1 cellular context compared by ENCODE assay signal in genomic region chr16:75555707-75556512, GRCh38.
TF ChIP-seq lines count a peak whose summit lies in the region.

TMEM231 (minus strand) TSS chr16:75556252; CDS start chr16:75556209, 43 bp downstream.

TF ChIP-seq in HepG2, 621 proteins besides CTCF, POLR2A, EP300 and RAD21 (continued from another document and continues in another):
- TF ChIP-seq STAT6 (CRISPR knock-in tag; IDR thresholded peaks at IDR 0.05; ENCODE audit: borderline replicate concordance) = 0 out of 2 replicates have a peak, but pooled peaks have one; percentile 21
- TF ChIP-seq TMF1 (CRISPR knock-in tag; IDR thresholded peaks at IDR 0.05; ENCODE audit: low read depth) = 0 out of 2 replicates have a peak, but pooled peaks have one; percentile 54
- TF ChIP-seq HOXD1 (CRISPR knock-in tag; IDR thresholded peaks at IDR 0.05) = no peak
- TF ChIP-seq, protein P1, sequence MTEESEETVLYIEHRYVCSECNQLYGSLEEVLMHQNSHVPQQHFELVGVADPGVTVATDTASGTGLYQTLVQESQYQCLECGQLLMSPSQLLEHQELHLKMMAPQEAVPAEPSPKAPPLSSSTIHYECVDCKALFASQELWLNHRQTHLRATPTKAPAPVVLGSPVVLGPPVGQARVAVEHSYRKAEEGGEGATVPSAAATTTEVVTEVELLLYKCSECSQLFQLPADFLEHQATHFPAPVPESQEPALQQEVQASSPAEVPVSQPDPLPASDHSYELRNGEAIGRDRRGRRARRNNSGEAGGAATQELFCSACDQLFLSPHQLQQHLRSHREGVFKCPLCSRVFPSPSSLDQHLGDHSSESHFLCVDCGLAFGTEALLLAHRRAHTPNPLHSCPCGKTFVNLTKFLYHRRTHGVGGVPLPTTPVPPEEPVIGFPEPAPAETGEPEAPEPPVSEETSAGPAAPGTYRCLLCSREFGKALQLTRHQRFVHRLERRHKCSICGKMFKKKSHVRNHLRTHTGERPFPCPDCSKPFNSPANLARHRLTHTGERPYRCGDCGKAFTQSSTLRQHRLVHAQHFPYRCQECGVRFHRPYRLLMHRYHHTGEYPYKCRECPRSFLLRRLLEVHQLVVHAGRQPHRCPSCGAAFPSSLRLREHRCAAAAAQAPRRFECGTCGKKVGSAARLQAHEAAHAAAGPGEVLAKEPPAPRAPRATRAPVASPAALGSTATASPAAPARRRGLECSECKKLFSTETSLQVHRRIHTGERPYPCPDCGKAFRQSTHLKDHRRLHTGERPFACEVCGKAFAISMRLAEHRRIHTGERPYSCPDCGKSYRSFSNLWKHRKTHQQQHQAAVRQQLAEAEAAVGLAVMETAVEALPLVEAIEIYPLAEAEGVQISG (CRISPR knock-in tag; IDR thresholded peaks at IDR 0.05) = 0 out of 2 replicates have a peak, but pooled peaks have one; percentile 25
- TF ChIP-seq ZNF569 (CRISPR knock-in tag; IDR thresholded peaks at IDR 0.05; ENCODE audit: borderline replicate concordance) = peak; percentile 87; the same call in 1 of the 2 replicates
- no peak; the same call in 1 of the 2 replicates for TF ChIP-seq ZNF143 (CRISPR knock-in tag; IDR thresholded peaks at IDR 0.05)
- peak; percentile 66 for TF ChIP-seq ZZZ3 (CRISPR knock-in tag; IDR thresholded peaks at IDR 0.05; ENCODE audit: borderline replicate concordance)
- TF ChIP-seq GZF1 (CRISPR knock-in tag; IDR thresholded peaks at IDR 0.05) = 0 out of 2 replicates have a peak, but pooled peaks have one; percentile 55
- TF ChIP-seq ZNF572 (CRISPR knock-in tag; IDR thresholded peaks at IDR 0.05) = 0 out of 2 replicates have a peak, but pooled peaks have one; percentile 69
- TF ChIP-seq, protein P2, sequence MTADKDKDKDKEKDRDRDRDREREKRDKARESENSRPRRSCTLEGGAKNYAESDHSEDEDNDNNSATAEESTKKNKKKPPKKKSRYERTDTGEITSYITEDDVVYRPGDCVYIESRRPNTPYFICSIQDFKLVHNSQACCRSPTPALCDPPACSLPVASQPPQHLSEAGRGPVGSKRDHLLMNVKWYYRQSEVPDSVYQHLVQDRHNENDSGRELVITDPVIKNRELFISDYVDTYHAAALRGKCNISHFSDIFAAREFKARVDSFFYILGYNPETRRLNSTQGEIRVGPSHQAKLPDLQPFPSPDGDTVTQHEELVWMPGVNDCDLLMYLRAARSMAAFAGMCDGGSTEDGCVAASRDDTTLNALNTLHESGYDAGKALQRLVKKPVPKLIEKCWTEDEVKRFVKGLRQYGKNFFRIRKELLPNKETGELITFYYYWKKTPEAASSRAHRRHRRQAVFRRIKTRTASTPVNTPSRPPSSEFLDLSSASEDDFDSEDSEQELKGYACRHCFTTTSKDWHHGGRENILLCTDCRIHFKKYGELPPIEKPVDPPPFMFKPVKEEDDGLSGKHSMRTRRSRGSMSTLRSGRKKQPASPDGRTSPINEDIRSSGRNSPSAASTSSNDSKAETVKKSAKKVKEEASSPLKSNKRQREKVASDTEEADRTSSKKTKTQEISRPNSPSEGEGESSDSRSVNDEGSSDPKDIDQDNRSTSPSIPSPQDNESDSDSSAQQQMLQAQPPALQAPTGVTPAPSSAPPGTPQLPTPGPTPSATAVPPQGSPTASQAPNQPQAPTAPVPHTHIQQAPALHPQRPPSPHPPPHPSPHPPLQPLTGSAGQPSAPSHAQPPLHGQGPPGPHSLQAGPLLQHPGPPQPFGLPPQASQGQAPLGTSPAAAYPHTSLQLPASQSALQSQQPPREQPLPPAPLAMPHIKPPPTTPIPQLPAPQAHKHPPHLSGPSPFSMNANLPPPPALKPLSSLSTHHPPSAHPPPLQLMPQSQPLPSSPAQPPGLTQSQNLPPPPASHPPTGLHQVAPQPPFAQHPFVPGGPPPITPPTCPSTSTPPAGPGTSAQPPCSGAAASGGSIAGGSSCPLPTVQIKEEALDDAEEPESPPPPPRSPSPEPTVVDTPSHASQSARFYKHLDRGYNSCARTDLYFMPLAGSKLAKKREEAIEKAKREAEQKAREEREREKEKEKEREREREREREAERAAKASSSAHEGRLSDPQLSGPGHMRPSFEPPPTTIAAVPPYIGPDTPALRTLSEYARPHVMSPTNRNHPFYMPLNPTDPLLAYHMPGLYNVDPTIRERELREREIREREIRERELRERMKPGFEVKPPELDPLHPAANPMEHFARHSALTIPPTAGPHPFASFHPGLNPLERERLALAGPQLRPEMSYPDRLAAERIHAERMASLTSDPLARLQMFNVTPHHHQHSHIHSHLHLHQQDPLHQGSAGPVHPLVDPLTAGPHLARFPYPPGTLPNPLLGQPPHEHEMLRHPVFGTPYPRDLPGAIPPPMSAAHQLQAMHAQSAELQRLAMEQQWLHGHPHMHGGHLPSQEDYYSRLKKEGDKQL (CRISPR knock-in tag; IDR thresholded peaks at IDR 0.05; ENCODE audit: low read depth) = no peak
- peak; percentile 86; the same call in 1 of the 2 replicates for TF ChIP-seq ZNF709 (CRISPR knock-in tag; IDR thresholded peaks at IDR 0.05)
- TF ChIP-seq ZNF121 (CRISPR knock-in tag; IDR thresholded peaks at IDR 0.05) = no peak
- no peak for TF ChIP-seq NPAS2 (CRISPR knock-in tag; IDR thresholded peaks at IDR 0.05; ENCODE audit: borderline replicate concordance)
- peak; percentile 92 for TF ChIP-seq ZNF552 (CRISPR knock-in tag; IDR thresholded peaks at IDR 0.05; ENCODE audit: borderline replicate concordance)
- TF ChIP-seq PHF21A (CRISPR knock-in tag; IDR thresholded peaks at IDR 0.05) = peak; percentile 36; the same call in 1 of the 2 replicates
- TF ChIP-seq ZNF512 (CRISPR knock-in tag; IDR thresholded peaks at IDR 0.05) = peak; percentile 86; the same call in 1 of the 2 replicates
- no peak for TF ChIP-seq ZKSCAN1 (IDR thresholded peaks at IDR 0.05; ENCODE audit: low read length)
- 0 out of 2 replicates have a peak, but pooled peaks have one; percentile 48 for TF ChIP-seq TOPORS (CRISPR knock-in tag; IDR thresholded peaks at IDR 0.05)
- 0 out of 2 replicates have a peak, but pooled peaks have one; percentile 22 for TF ChIP-seq NCOA1 (CRISPR knock-in tag; IDR thresholded peaks at IDR 0.05)
- TF ChIP-seq, protein P3, sequence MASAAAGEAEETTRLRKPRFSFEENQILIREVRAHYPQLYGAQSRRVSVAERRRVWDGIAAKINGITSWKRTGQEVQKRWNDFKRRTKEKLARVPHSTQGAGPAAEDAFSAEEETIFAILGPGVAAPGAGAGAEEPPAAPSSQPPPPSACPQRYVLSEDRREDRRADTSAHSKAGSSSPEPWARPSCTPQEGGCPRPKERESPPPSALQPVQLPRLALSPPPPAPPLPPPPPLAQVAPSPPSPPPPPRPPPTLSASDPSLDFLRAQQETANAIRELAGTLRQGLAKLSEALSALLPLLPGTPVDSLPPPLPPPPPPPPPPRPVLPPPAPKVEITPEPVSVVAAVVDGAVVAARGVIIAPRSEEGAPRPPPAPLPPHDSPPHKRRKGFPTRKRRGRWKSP (CRISPR knock-in tag; IDR thresholded peaks at IDR 0.05) = peak; percentile 71; the same call in 1 of the 2 replicates
- TF ChIP-seq, protein P4, sequence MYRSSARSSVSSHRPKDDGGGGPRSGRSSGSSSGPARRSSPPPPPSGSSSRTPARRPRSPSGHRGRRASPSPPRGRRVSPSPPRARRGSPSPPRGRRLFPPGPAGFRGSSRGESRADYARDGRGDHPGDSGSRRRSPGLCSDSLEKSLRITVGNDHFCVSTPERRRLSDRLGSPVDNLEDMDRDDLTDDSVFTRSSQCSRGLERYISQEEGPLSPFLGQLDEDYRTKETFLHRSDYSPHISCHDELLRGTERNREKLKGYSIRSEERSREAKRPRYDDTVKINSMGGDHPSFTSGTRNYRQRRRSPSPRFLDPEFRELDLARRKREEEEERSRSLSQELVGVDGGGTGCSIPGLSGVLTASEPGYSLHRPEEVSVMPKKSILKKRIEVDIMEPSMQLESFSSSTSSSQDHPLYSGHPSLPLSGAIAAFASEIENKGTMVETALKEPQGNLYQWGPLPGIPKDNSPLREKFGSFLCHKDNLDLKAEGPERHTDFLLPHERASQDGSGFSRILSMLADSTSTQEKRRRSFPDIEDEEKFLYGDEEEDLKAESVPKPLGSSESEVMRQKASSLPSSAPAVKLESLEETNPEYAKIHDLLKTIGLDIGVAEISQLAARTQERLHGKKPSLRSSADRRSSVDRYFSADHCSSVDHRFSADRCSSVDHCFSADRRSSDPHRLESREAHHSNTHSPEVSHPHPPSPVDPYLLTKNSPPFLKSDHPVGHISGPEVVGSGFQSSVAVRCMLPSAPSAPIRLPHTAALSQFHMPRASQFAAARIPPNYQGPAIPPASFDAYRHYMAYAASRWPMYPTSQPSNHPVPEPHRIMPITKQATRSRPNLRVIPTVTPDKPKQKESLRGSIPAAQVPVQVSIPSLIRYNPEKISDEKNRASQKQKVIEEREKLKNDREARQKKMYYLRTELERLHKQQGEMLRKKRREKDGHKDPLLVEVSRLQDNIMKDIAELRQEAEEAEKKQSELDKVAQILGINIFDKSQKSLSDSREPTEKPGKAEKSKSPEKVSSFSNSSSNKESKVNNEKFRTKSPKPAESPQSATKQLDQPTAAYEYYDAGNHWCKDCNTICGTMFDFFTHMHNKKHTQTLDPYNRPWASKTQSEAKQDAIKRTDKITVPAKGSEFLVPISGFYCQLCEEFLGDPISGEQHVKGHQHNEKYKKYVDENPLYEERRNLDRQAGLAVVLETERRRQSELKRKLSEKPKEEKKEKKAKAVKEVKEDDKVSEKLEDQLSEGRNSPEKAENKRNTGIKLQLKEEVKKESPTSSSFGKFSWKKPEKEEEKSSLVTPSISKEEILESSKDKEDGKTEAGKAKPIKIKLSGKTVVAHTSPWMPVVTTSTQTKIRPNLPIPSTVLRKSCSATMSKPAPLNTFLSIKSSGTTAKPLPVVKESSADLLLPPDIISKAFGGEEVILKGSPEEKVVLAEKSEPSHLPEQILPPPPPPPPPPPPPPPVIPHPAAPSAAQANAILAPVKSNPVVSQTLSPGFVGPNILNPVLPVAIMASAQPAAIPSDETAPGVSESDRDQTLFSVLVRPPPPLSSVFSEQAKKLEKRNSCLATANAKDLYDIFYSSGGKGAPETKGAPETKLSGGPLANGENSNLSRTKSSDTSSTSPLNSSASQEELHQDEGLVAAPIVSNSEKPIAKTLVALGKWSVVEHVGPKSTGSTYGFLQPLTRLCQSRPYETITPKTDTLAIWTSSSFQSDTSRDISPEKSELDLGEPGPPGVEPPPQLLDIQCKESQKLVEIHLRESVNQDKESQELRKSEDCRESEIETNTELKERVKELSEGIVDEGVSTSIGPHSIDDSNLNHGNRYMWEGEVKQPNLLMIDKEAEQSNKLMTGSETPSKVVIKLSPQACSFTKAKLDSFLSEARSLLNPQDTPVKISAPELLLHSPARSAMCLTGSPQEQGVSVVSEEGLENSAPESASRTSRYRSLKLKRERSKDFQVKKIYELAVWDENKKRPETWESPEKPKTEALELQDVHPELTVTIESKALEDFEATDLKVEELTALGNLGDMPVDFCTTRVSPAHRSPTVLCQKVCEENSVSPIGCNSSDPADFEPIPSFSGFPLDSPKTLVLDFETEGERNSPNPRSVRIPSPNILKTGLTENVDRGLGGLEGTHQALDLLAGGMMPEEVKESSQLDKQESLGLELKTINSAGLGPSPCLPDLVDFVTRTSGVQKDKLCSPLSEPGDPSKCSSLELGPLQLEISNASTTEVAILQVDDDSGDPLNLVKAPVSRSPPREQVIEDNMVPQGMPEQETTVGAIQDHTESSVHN (CRISPR knock-in tag; IDR thresholded peaks at IDR 0.05) = peak; percentile 6; the same call in 1 of the 2 replicates
- TF ChIP-seq ZNF34 (CRISPR knock-in tag; IDR thresholded peaks at IDR 0.05; ENCODE audit: borderline replicate concordance) = peak; percentile 79; the same call in 1 of the 2 replicates
- peak; percentile 37 for TF ChIP-seq U2AF1 (optimal IDR thresholded peaks at IDR 0.05; ENCODE audit: low read depth, low read length)
- TF ChIP-seq ARNTL (CRISPR knock-in tag; IDR thresholded peaks at IDR 0.05) = no peak
- TF ChIP-seq BRD4 (CRISPR knock-in tag; IDR thresholded peaks at IDR 0.05) = no peak
- peak; percentile 54 for TF ChIP-seq POGZ (CRISPR knock-in tag; IDR thresholded peaks at IDR 0.05)
- TF ChIP-seq FOSL2 (CRISPR knock-in tag; IDR thresholded peaks at IDR 0.05) = no peak; the same call in none of the 2 replicates
- peak; percentile 77 for TF ChIP-seq IKZF4 (CRISPR knock-in tag; IDR thresholded peaks at IDR 0.05; ENCODE audit: borderline replicate concordance, low read depth, not compliant biosample characterization)
- no peak for TF ChIP-seq MTF1 (CRISPR knock-in tag; IDR thresholded peaks at IDR 0.05)
- no peak for TF ChIP-seq ZNF850 (CRISPR knock-in tag; conservative IDR thresholded peaks at IDR 0.05)
- TF ChIP-seq NR2F6 (IDR thresholded peaks at IDR 0.05) = no peak
- peak; percentile 11; the same call in 1 of the 2 replicates for TF ChIP-seq NR2F6 (CRISPR knock-in tag; IDR thresholded peaks at IDR 0.05)
- TF ChIP-seq SMARCC2 (IDR thresholded peaks at IDR 0.05) = no peak
- TF ChIP-seq, protein P5, sequence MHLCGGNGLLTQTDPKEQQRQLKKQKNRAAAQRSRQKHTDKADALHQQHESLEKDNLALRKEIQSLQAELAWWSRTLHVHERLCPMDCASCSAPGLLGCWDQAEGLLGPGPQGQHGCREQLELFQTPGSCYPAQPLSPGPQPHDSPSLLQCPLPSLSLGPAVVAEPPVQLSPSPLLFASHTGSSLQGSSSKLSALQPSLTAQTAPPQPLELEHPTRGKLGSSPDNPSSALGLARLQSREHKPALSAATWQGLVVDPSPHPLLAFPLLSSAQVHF (CRISPR knock-in tag; IDR thresholded peaks at IDR 0.05) = 0 out of 2 replicates have a peak, but pooled peaks have one; percentile 29
